In the genomic region with DNA sequence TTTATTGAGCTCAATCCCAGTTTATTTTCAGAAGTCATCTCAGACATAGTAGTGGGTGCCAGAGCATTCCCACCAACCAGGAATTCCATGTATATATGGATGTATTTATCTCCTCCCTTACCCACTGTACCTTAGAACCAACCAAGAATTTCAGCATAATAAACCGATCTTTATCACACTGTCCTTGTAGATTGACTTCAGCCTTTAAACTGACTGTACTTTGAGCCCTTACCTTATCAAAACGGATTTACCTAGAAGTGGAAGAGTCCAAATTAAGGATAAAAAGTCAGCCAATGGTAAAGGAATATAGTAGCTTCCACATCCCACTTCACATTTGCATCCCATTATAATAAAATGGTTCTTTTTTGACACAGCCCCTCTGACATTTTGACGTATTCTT, we compare ENCODE assay signal across 17 cellular contexts. TPM values are rescaled to one million over a fixed set of nuclear protein-coding genes. Genes with fewer than 3 reads are reported as not detected.
DNase-seq lines count a peak whose midpoint lies in the region; ATAC-seq and TF ChIP-seq lines count a peak whose summit lies in the region.
"Had no signal": no experiment of that assay in that cellular context is flagged by ENCODE, and none has a peak within 500 bp of the region (broad histone marks: within the 10 kb centered on the region; RNA-seq: fewer than 3 reads in every experiment).

No MANE protein-coding gene starts in this region.

- peak overlapping the region; percentile 85 for H2BK15ac ChIP-seq in mesendoderm (replicated peaks; ENCODE audit: low read depth)

- H2AFZ ChIP-seq in GM23338, result peak overlapping the region; percentile 56; the same call in 1 of the 2 replicates

- intact Hi-C loops in left cardiac atrium (cut with DNase I), result no loop called here

- H3K4me3 ChIP-seq in GM23338 (no peak overlapping the region), mesendoderm (ENCODE audit: low read length) (no peak overlapping the region)
- H3K4me3 ChIP-seq: BLaER1, HAP-1 had no signal

- H3K18ac ChIP-seq in mesendoderm (ENCODE audit: low read length), result no peak overlapping the region

- H3K27me3 ChIP-seq in GM23338 (ENCODE audit: insufficient read depth), result no peaks in the 10 kb centered on the region
- H3K27me3 ChIP-seq in mesendoderm (ENCODE audit: insufficient read depth, low read length, poor library complexity), result no peaks in the 10 kb centered on the region
- H3K27me3 ChIP-seq: BLaER1 had no signal

- no peak overlapping the region for H3K27ac Mint-ChIP-seq in GM23338
- H3K27ac Mint-ChIP-seq: B cell; CD4-positive, CD25-positive, alpha-beta regulatory T cell; CD8-positive, alpha-beta T cell; HFFc6 had no signal

- no peak overlapping the region for H4K5ac ChIP-seq in mesendoderm (ENCODE audit: low read length)

- peaks cover 2% of the 10 kb centered on the region for H3K27me3 Mint-ChIP-seq in GM23338 (ENCODE audit: insufficient read depth, low read depth, poor library complexity)

- no peaks in the 10 kb centered on the region for H3K9me2 ChIP-seq in GM23338 (ENCODE audit: insufficient read depth)

- no peaks in the 10 kb centered on the region for H3K79me1 ChIP-seq in mesendoderm (ENCODE audit: low read length)

- H3K23ac ChIP-seq in mesendoderm (ENCODE audit: low read length), result no peak overlapping the region

- WGBS in mesendoderm (ENCODE audit: extremely low coverage, insufficient coverage, low lambda C conversion rate), result no CpG with 5 or more reads among the region's 3 CpGs

- H3K4me1 Mint-ChIP-seq in GM23338, result no peaks in the 10 kb centered on the region
- H3K4me1 Mint-ChIP-seq: B cell had no signal

- no peak for DNase-seq in GM23338 (ENCODE audit: low spot score)
- no peak for DNase-seq in left lobe of liver (ENCODE audit: low spot score)
- no peak for DNase-seq in mesendoderm
- DNase-seq in left cardiac atrium, result no peak
- DNase-seq: CD4-positive, CD25-positive, alpha-beta regulatory T cell; CD8-positive, alpha-beta T cell; DMS153; DND-41; GOT3; HFFc6 had no signal

- H3K79me2 ChIP-seq in GM23338 (replicated peaks; ENCODE audit: insufficient read depth) (no peaks in the 10 kb centered on the region), mesendoderm (ENCODE audit: control insufficient read depth, insufficient read depth, low read length) (no peaks in the 10 kb centered on the region)

- no peak overlapping the region for H3K4ac ChIP-seq in mesendoderm (ENCODE audit: low read depth, low read length)

- H4K8ac ChIP-seq in mesendoderm (ENCODE audit: low read depth, low read length), result no peak overlapping the region

- H2AK5ac ChIP-seq in mesendoderm (ENCODE audit: low read length), result no peak overlapping the region

- ATAC-seq in GM23338, result no peak
- ATAC-seq in left lobe of liver, result peak; percentile 8
- no peak for ATAC-seq in GM21737 (IDR thresholded peaks at IDR 0.05; ENCODE audit: unreplicated experiment)
- no peak for ATAC-seq in left cardiac atrium
- no peak for ATAC-seq in HG03469 (IDR thresholded peaks at IDR 0.05; ENCODE audit: unreplicated experiment)
- ATAC-seq: CD8-positive, alpha-beta T cell had no signal

- no peaks in the 10 kb centered on the region for H3F3A ChIP-seq in GM23338 (replicated peaks; ENCODE audit: low read depth)

- H3K4me1 ChIP-seq in GM23338 (ENCODE audit: insufficient read depth), result no peaks in the 10 kb centered on the region
- no peaks in the 10 kb centered on the region for H3K4me1 ChIP-seq in mesendoderm (ENCODE audit: control insufficient read depth, low read depth, low read length)
- H3K4me1 ChIP-seq: BLaER1, HAP-1 had no signal

- no peak overlapping the region for H2BK120ac ChIP-seq in mesendoderm (ENCODE audit: low read depth, low read length)

- no peak overlapping the region for H3K4me3 Mint-ChIP-seq in GM23338
- H3K4me3 Mint-ChIP-seq: B cell; CD4-positive, CD25-positive, alpha-beta regulatory T cell; CD8-positive, alpha-beta T cell; HFFc6 had no signal

- H3K56ac ChIP-seq in mesendoderm (ENCODE audit: low read length), result no peak overlapping the region

- H3K4me2 ChIP-seq in GM23338, result no peak overlapping the region
- H3K4me2 ChIP-seq in mesendoderm (ENCODE audit: low read length), result no peak overlapping the region
- H3K4me2 ChIP-seq: BLaER1 had no signal

- no peaks in the 10 kb centered on the region for H3K36me3 Mint-ChIP-seq in GM23338 (ENCODE audit: low read depth)
- H3K36me3 Mint-ChIP-seq: CD4-positive, CD25-positive, alpha-beta regulatory T cell; CD8-positive, alpha-beta T cell had no signal

- H3K36me3 ChIP-seq in GM23338 (ENCODE audit: insufficient read depth) (no peaks in the 10 kb centered on the region), mesendoderm (ENCODE audit: control insufficient read depth, insufficient read depth, low read length) (no peaks in the 10 kb centered on the region)
- H3K36me3 ChIP-seq: BLaER1, HAP-1 had no signal

- H3K27ac ChIP-seq in GM23338 (ENCODE audit: low read depth), result no peak overlapping the region
- no peak overlapping the region for H3K27ac ChIP-seq in mesendoderm (ENCODE audit: low read depth, low read length)
- H3K27ac ChIP-seq: 22Rv1, BLaER1, C4-2B had no signal

- H4K20me1 ChIP-seq in GM23338 (replicated peaks; ENCODE audit: insufficient read depth), result no peaks in the 10 kb centered on the region
- H4K20me1 ChIP-seq: BLaER1 had no signal

- no peak overlapping the region for H3K9ac ChIP-seq in mesendoderm (ENCODE audit: low read length)
- H3K9ac ChIP-seq: BLaER1 had no signal

- TF ChIP-seq CTCF in GM23338 (conservative IDR thresholded peaks at IDR 0.05; ENCODE audit: low read depth in 2 of 2), result no peak

- no peak overlapping the region for H2BK5ac ChIP-seq in mesendoderm (ENCODE audit: low read length)

- H3K9me3 Mint-ChIP-seq in GM23338, result no peaks in the 10 kb centered on the region
- H3K9me3 Mint-ChIP-seq: CD4-positive, CD25-positive, alpha-beta regulatory T cell; HFFc6 had no signal

TF ChIP-seq in GM23338, 12 proteins besides CTCF, POLR2A, EP300 and RAD21:
- no peak for TF ChIP-seq JUNB (IDR thresholded peaks at IDR 0.05; ENCODE audit: unreplicated experiment)
- no peak for TF ChIP-seq ZNF114 (CRISPR knock-in tag; IDR thresholded peaks at IDR 0.05)

RNA-seq across cellular contexts. Expression of gene GATM, which starts 37.9 kb away (rescaled TPM):
- 17.5 and 21.6 TPM in 2 replicates for total RNA-seq in GM23338 (2014; rRNA removed; shearing (Covaris generic))
- 8.5 and 9.1 TPM in 2 replicates for polyA plus RNA-seq in GM23338 (2016; fragmentation: Nextera tagmentation; extraction: Ambion mirVana)
- total RNA-seq in left lobe of liver (570 TPM), left cardiac atrium (10 to 100 TPM; 32.9 to 47.4 TPM)
- 24.2 TPM for polyA plus RNA-seq in mesendoderm (2013, experiment 1 of 2)
- 21.6 TPM for polyA plus RNA-seq in mesendoderm (2013, experiment 2 of 2)

Comparison
In these comparisons a context has a peak if more than half of its experiments do, and no peak if none do; other contexts are left out.
1. RNA of gene GATM, which starts 37.9 kb away (total RNA-seq): 570 TPM in left lobe of liver (single experiment); 32.9 to 47.4 TPM in left cardiac atrium and 17.5 to 21.6 TPM in GM23338; every median in the first group is over 10 times any median in the second.